In genomic region chr11:57656936-57657289, GRCh38 we compare ENCODE assay signal across 1 cellular context.
TF ChIP-seq lines count a peak whose summit lies in the region.

No MANE protein-coding gene starts in this region.

TF ChIP-seq in GM23338, 12 proteins besides CTCF, POLR2A, EP300 and RAD21 (continued from another document):
- no peak for TF ChIP-seq POLR2AphosphoS5 (IDR thresholded peaks at IDR 0.05; ENCODE audit: low read depth)
- TF ChIP-seq CREB1 (CRISPR knock-in tag; IDR thresholded peaks at IDR 0.05; ENCODE audit: low read depth) = no peak
- no peak for TF ChIP-seq STAT1 (IDR thresholded peaks at IDR 0.05; ENCODE audit: unreplicated experiment)
- no peak for TF ChIP-seq ZNF114 (CRISPR knock-in tag; IDR thresholded peaks at IDR 0.05)
- no peak for TF ChIP-seq NANOG (IDR thresholded peaks at IDR 0.05; ENCODE audit: borderline replicate concordance)
- no peak for TF ChIP-seq ZNF331 (CRISPR knock-in tag; IDR thresholded peaks at IDR 0.05; ENCODE audit: low read depth)
- TF ChIP-seq EZH2phosphoT487 (IDR thresholded peaks at IDR 0.05; ENCODE audit: unreplicated experiment) = no peak
- TF ChIP-seq ZNF462 (CRISPR knock-in tag; IDR thresholded peaks at IDR 0.05) = no peak
- TF ChIP-seq JUNB (IDR thresholded peaks at IDR 0.05; ENCODE audit: unreplicated experiment) = no peak
- no peak for TF ChIP-seq ETS1 (IDR thresholded peaks at IDR 0.05)
- no peak for TF ChIP-seq EZH2 (IDR thresholded peaks at IDR 0.05; ENCODE audit: low read depth, unreplicated experiment)
